Comparison of ENCODE assay signal across 8 cellular contexts in genomic region chr15:57138260-57138895, GRCh38.
DNase-seq lines count a peak whose midpoint lies in the region; ATAC-seq, FAIRE-seq and TF ChIP-seq lines count a peak whose summit lies in the region.

No MANE protein-coding gene starts in this region.

- peak; percentile 45 for FAIRE-seq in kidney (lab: Jason Lieb, UNC)

- H3K4me1 ChIP-seq in kidney (ENCODE audit: control insufficient read depth in 1 of 2, insufficient read depth in 1 of 2, low read depth in 1 of 2, low read length in 2 of 2) (peaks cover 5 to 6% of the 10 kb centered on the region in 2 donors), vagina (peaks cover 18% of the 10 kb centered on the region)

- H3K9me3 Mint-ChIP-seq in brain = no peaks in the 10 kb centered on the region

- no peaks in the 10 kb centered on the region for H3K9me3 ChIP-seq in kidney (ENCODE audit: control insufficient read depth in 1 of 2, low read length in 2 of 2)
- no peaks in the 10 kb centered on the region for H3K9me3 ChIP-seq in vagina

- no peaks in the 10 kb centered on the region for H3K36me3 Mint-ChIP-seq in brain

- H3K27ac ChIP-seq in kidney (ENCODE audit: low read depth in 2 of 2, low read length in 2 of 2) = no peak overlapping the region
- no peak overlapping the region for H3K27ac ChIP-seq in vagina

- no peaks in the 10 kb centered on the region for H3K27me3 ChIP-seq in vagina

- H3K27me3 Mint-ChIP-seq in brain = no peaks in the 10 kb centered on the region

- intact Hi-C loops in kidney (cut with DNase I) = no loop called here
- intact Hi-C loops in vagina (cut with DNase I) = loop anchor here (10.0 kb wide), 1 partner anchor 224 kb away; the partner anchor contains the start of gene TCF12

- H3K27ac Mint-ChIP-seq in brain = peak overlapping the region in 3 of 5 experiments; percentile 23 to 70 (median 29)

- H3K4me1 Mint-ChIP-seq in brain = peaks cover 64% of the 10 kb centered on the region

- H3K36me3 ChIP-seq in kidney (ENCODE audit: control insufficient read depth in 1 of 2, insufficient read depth in 2 of 2, low read length in 2 of 2) = no peaks in the 10 kb centered on the region
- H3K36me3 ChIP-seq in vagina = no peaks in the 10 kb centered on the region

- TF ChIP-seq POLR2A in vagina (IDR thresholded peaks at IDR 0.05) = no peak

- TF ChIP-seq CTCF in brain (conservative IDR thresholded peaks at IDR 0.05) (peak; percentile 61 to 77), kidney (IDR thresholded peaks at IDR 0.05; ENCODE audit: borderline replicate concordance, extremely low read depth, insufficient read depth) (peak; percentile 56), vagina (IDR thresholded peaks at IDR 0.05) (peak in 2 of 3 experiments; percentile 26 to 57)

- H3K4me3 ChIP-seq in kidney (ENCODE audit: low read length in 2 of 2) = no peak overlapping the region
- no peak overlapping the region for H3K4me3 ChIP-seq in vagina

- no peak overlapping the region for H3K9ac ChIP-seq in kidney (ENCODE audit: low read length in 2 of 2)

- DNase-seq in NCI-H2227 (lab: John Stamatoyannopoulos, UW; ENCODE audit: unreplicated experiment) (peak; percentile 10), NCI-H2227 treated with DMSO at 0.1 percent for 48 hours (lab: John Stamatoyannopoulos, UW) (no peak), NCI-H2171 treated with DMSO at 0.1 percent for 48 hours (lab: John Stamatoyannopoulos, UW) (peak; percentile 73), kidney (no peak), vagina (ENCODE audit: extremely low spot score in 2 of 2) (no peak)

- ATAC-seq in GM21786 (IDR thresholded peaks at IDR 0.05; ENCODE audit: unreplicated experiment) (no peak), GM19328 (IDR thresholded peaks at IDR 0.05; ENCODE audit: unreplicated experiment) (no peak)

- H3K4me3 Mint-ChIP-seq in brain = no peak overlapping the region

Comparison
In these comparisons a context has a peak if more than half of its experiments do, and no peak if none do; other contexts are left out.
1. DNase-seq: peak in NCI-H2227 (single experiment) and NCI-H2171 treated with DMSO at 0.1 percent for 48 hours (single experiment); none in NCI-H2227 treated with DMSO at 0.1 percent for 48 hours (single experiment), kidney (single experiment) and vagina (0 of 2).
2. Peak in every context shown above with its lines, with median percentiles within 50 percentile points of each other: CTCF ChIP-seq.